ENCODE assay signal across 36 cellular contexts in the genomic region with DNA sequence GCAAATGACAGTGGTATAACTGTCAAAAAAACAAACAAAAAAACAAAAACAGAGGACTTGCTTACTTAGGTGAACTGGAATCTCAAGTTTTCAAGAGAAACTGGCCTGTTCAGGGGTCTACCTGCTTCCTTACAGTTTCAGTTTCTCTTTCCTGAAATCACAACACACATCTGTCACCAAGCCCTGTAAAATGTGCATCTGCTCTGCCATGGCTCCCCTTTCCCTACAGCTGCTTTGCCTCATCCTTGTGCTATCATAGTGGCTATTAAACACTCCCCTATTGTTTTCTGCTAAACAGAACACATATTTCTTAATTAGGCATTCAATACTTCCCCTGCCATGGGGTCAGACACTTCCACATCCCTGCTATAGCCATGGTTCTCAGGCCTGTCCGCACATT. TPM values are rescaled to one million over a fixed set of nuclear protein-coding genes. Genes with fewer than 3 reads are reported as not detected.
DNase-seq lines count a peak whose midpoint lies in the region; FAIRE-seq and TF ChIP-seq lines count a peak whose summit lies in the region.
"Had no signal": no experiment of that assay in that cellular context is flagged by ENCODE, and none has a peak within 500 bp of the region (broad histone marks: within the 10 kb centered on the region; RNA-seq: fewer than 3 reads in every experiment).

No MANE protein-coding gene starts in this region.

- DNase-seq in NCI-H2171 treated with DMSO at 0.1 percent for 48 hours (lab: John Stamatoyannopoulos, UW) (peak; percentile 20), NCI-H2171 (lab: John Stamatoyannopoulos, UW) (no peak), left kidney (ENCODE audit: low read depth, low spot score) (peak; percentile 50), sigmoid colon (no peak), anterior cingulate cortex (lab: John Stamatoyannopoulos, UW) (no peak), DMS153 (lab: John Stamatoyannopoulos, UW) (no peak), H54 (ENCODE audit: insufficient read length, low spot score) (no peak), middle frontal gyrus (ENCODE audit: extremely low spot score, low spot score) (no peak)
- DNase-seq: activated B cell treated with CpG ODN at 0.5 μM for 24 hours; activated CD4-positive, alpha-beta T cell treated with anti-CD3 and anti-CD28 coated beads, Interleukin-2, amount 50 U/mL, for 1 hour; activated effector memory CD4-positive, alpha-beta T cell treated with anti-CD3 and anti-CD28 coated beads, Interleukin-2, amount 50 U/mL, for 16 hours; activated naive CD8-positive, alpha-beta T cell treated with anti-CD3 and anti-CD28 coated beads, Interleukin-2, amount 10 ng/mL, durations not matched to agents 7 days and 5 days; activated T-cell treated with anti-CD3 and anti-CD28 coated beads, Interleukin-2, amount 50 U/mL, for 1 hour; C1 segment of cervical spinal cord; caudate nucleus; COR-L47; DMS79; effector memory CD8-positive, alpha-beta T cell; erythroblast; GDM1; glutamatergic neuron; GM23248; HFFc6; left ventricle myocardium superior; natural killer cell; NCI-H1105; NCI-H187; NCI-H510A treated with DMSO at 0.1 percent for 48 hours; SK-N-SH; spleen; stimulated activated CD8-positive, alpha-beta memory T cell treated with anti-CD3 and anti-CD28 coated beads, Interleukin-4, amount 100 ng/mL, for 48 hours had no signal

- peak overlapping the region in 3 of 4 donors; percentile 73 to 80 (median 79) for H3K27ac ChIP-seq in sigmoid colon
- H3K27ac ChIP-seq: 22Rv1, GM23248, ovary had no signal

- no peaks in the 10 kb centered on the region for H3K36me3 ChIP-seq in sigmoid colon
- H3K36me3 ChIP-seq: ovary, spleen had no signal

- no peaks in the 10 kb centered on the region for H3K9me3 ChIP-seq in sigmoid colon
- H3K9me3 ChIP-seq: ovary, SK-N-SH had no signal

- no peak for FAIRE-seq in H54 (lab: Jason Lieb, UNC)
- FAIRE-seq: astrocyte had no signal

- no peaks in the 10 kb centered on the region for H3K27me3 ChIP-seq in sigmoid colon
- H3K27me3 ChIP-seq: ovary, spleen had no signal

- H3K4me3 ChIP-seq in sigmoid colon = no peak overlapping the region
- H3K4me3 ChIP-seq: GM23248, ovary, spleen had no signal

- intact Hi-C loops in sigmoid colon (cut with DNase I) = loop anchor here (5.0 kb wide), 1 partner anchor 56 kb away; no protein-coding TSS in a partner anchor

- TF ChIP-seq EP300 in sigmoid colon (IDR thresholded peaks at IDR 0.05) = no peak

- 97% methylated on average over 1 of the region's 1 CpG for WGBS in sigmoid colon, 2 donors

- TF ChIP-seq CTCF in sigmoid colon (IDR thresholded peaks at IDR 0.05) = no peak

- TF ChIP-seq POLR2A in sigmoid colon (IDR thresholded peaks at IDR 0.05) (no peak), H54 (IDR thresholded peaks at IDR 0.05; ENCODE audit: low read depth, low read length) (no peak)

- H3K4me1 ChIP-seq in sigmoid colon = peaks cover 0 to 79% (median 52%) of the 10 kb centered on the region in 4 donors

RNA-seq across cellular contexts. Expression of a gene that starts 37.6 kb away (rescaled TPM):
- total RNA-seq in sigmoid colon = 100 to 1,000 TPM in 1 of 4 donors, 10 to 100 TPM in 3; 79.6 to 120 (median 89.3) TPM
- polyA plus RNA-seq in sigmoid colon = 1 to 10 TPM; 1.2 to 2.2 (median 1.8) TPM
- total RNA-seq: activated naive CD8-positive, alpha-beta T cell treated with anti-CD3 and anti-CD28 coated beads, Interleukin-2, amount 10 ng/mL, durations not matched to agents 7 days and 5 days; OCI-LY7; T-helper 1 cell treated with Interleukin-12 subunit alpha and Interleukin-12 subunit beta and Interleukin-4 antibody, amounts not matched to agents 30 ng/mL and 1 ng/mL, for 36 hours had no signal

Comparison
In these comparisons a context has a peak if more than half of its experiments do, and no peak if none do; other contexts are left out.
1. DNase-seq: peak in NCI-H2171 treated with DMSO at 0.1 percent for 48 hours (single experiment) and left kidney (single experiment); none in NCI-H2171 (single experiment), sigmoid colon (single experiment), anterior cingulate cortex (0 of 58), DMS153 (single experiment), H54 (single experiment) and middle frontal gyrus (single experiment).